ENCODE assay signal across 1 cellular context in genomic region chr10:122795924-122796323, GRCh38.
TF ChIP-seq lines count a peak whose summit lies in the region.

No MANE protein-coding gene starts in this region.

TF ChIP-seq in H1, 55 proteins besides CTCF, POLR2A, EP300 and RAD21 (continued from another document):
- TF ChIP-seq CHD7 (IDR thresholded peaks at IDR 0.05; ENCODE audit: insufficient replicate concordance, low read length) (no peak), YY1 (IDR thresholded peaks at IDR 0.05; ENCODE audit: low read depth, low read length) (no peak)
